8 cellular contexts compared by ENCODE assay signal in genomic region chr9:109440797-109441287, GRCh38. TPM values are rescaled to one million over a fixed set of nuclear protein-coding genes. Genes with fewer than 3 reads are reported as not detected.
DNase-seq lines count a peak whose midpoint lies in the region; ATAC-seq and TF ChIP-seq lines count a peak whose summit lies in the region.

No MANE protein-coding gene starts in this region.

- H3K27me3 Mint-ChIP-seq in activated T-cell treated with anti-CD3 and anti-CD28 coated beads, Interleukin-2, amount 50 U/mL, for 72 hours (ENCODE audit: low read depth): peaks cover 46% of the 10 kb centered on the region

- H3K27ac Mint-ChIP-seq in activated T-cell treated with anti-CD3 and anti-CD28 coated beads, Interleukin-2, amount 50 U/mL, for 72 hours: no peak overlapping the region

- H3K4me2 ChIP-seq in parathyroid adenoma (ENCODE audit: low read length): no peak overlapping the region

- no peak overlapping the region for H3K27ac ChIP-seq in parathyroid adenoma

- H3K36me3 ChIP-seq in parathyroid adenoma (ENCODE audit: control insufficient read depth, insufficient read depth, low read length): no peaks in the 10 kb centered on the region

- TF ChIP-seq CTCF in parathyroid adenoma (IDR thresholded peaks at IDR 0.05): peak; percentile 53

- H3K4me1 ChIP-seq in parathyroid adenoma: no peaks in the 10 kb centered on the region

- no peaks in the 10 kb centered on the region for H3K9me3 ChIP-seq in parathyroid adenoma (ENCODE audit: control insufficient read depth, low read length)

- H3K79me2 ChIP-seq in parathyroid adenoma: no peaks in the 10 kb centered on the region

- peaks cover 25% of the 10 kb centered on the region for H3K4me1 Mint-ChIP-seq in activated T-cell treated with anti-CD3 and anti-CD28 coated beads, Interleukin-2, amount 50 U/mL, for 72 hours (ENCODE audit: low read depth)

- H2AFZ ChIP-seq in parathyroid adenoma: no peak overlapping the region

- no peak overlapping the region for H3K9ac ChIP-seq in parathyroid adenoma

- H3K4me3 ChIP-seq in parathyroid adenoma (ENCODE audit: low read depth, low read length): no peak overlapping the region

- peak; percentile 89 for ATAC-seq in GM21723 (IDR thresholded peaks at IDR 0.05; ENCODE audit: unreplicated experiment)
- ATAC-seq in activated T-cell treated with anti-CD3 and anti-CD28 coated beads, Interleukin-2, amount 50 U/mL, for 72 hours (replicated peaks in 1 of 2): peak; percentile 96 to 97

- no peaks in the 10 kb centered on the region for H3K36me3 Mint-ChIP-seq in activated T-cell treated with anti-CD3 and anti-CD28 coated beads, Interleukin-2, amount 50 U/mL, for 72 hours (ENCODE audit: insufficient read depth in 2 of 2)

- DNase-seq in GF-D8 (lab: John Stamatoyannopoulos, UW): peak; percentile 59
- DNase-seq in HuH-7 (ENCODE audit: low spot score): peak; percentile 81
- peak; percentile 72 for DNase-seq in NOMO-1 treated with dmso at 0.1 percent for 144 hours (lab: John Stamatoyannopoulos, UW; ENCODE audit: unreplicated experiment)
- peak; percentile 68 to 70 for DNase-seq in activated T-cell treated with anti-CD3 and anti-CD28 coated beads, Interleukin-2, amount 50 U/mL, for 72 hours
- peak; percentile 70 for DNase-seq in globus pallidus (ENCODE audit: low spot score)
- DNase-seq in activated gamma-delta T cell treated with Interleukin-2 at 50 U/mL for 16 hours: no peak

- H3K4me3 Mint-ChIP-seq in activated T-cell treated with anti-CD3 and anti-CD28 coated beads, Interleukin-2, amount 50 U/mL, for 72 hours: peak overlapping the region; percentile 22 to 39

- H3K27me3 ChIP-seq in parathyroid adenoma (ENCODE audit: control insufficient read depth, insufficient read depth, low read length): no peaks in the 10 kb centered on the region

- no peaks in the 10 kb centered on the region for H3K9me3 Mint-ChIP-seq in activated T-cell treated with anti-CD3 and anti-CD28 coated beads, Interleukin-2, amount 50 U/mL, for 72 hours

RNA-seq across cellular contexts. Expression of gene PTPN3, which starts 57.3 kb away (rescaled TPM):
- total RNA-seq in activated T-cell treated with anti-CD3 and anti-CD28 coated beads, Interleukin-2, amount 50 U/mL, for 72 hours: 1 to 10 TPM; 2.7 to 5.4 TPM
